ENCODE assay signal across 13 cellular contexts in the genomic region with DNA sequence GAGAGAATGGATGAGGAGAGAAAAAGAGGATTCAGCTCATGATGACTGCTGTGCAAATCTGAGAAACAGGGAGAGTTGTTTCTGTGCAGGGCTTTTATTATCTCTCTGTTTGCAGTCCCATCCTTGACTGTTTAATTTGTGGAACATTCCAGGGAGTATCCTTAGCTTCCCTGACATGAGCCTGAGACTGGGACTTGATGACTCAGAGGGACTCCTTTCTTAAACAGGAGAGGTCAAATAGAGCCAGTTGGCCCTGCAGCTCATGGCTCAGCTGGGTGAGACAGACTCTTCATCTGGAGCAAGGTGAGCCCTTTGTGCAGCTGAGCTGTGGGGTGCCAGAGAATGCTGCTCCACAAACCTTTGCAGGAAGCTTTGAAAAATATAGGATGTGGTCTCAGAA. TPM values are rescaled to one million over a fixed set of nuclear protein-coding genes. Genes with fewer than 3 reads are reported as not detected.
A peak's percentile ranks its signal among the peaks of the same experiment; 100 is the strongest.
DNase-seq lines count a peak whose midpoint lies in the region; ATAC-seq and TF ChIP-seq lines count a peak whose summit lies in the region.
"Had no signal": no experiment of that assay in that cellular context is flagged by ENCODE, and none has a peak within 500 bp of the region (broad histone marks: within the 10 kb centered on the region; RNA-seq: fewer than 3 reads in every experiment).

No MANE protein-coding gene starts in this region.

- H3K4me3 ChIP-seq in choroid plexus epithelial cell (ENCODE audit: low read depth, low read length) = no peak overlapping the region
- H3K4me3 ChIP-seq: thoracic aorta had no signal

- TF ChIP-seq CTCF in choroid plexus epithelial cell (conservative IDR thresholded peaks at IDR 0.05; ENCODE audit: low read depth, low read length) = no peak

- peak; percentile 72 for DNase-seq in EL
- DNase-seq in NCI-H1930 (lab: John Stamatoyannopoulos, UW) = peak; percentile 16 to 31
- peak; percentile 48 for DNase-seq in choroid plexus epithelial cell (ENCODE audit: low read depth)
- peak; percentile 80 for DNase-seq in myocyte (ENCODE audit: low read depth)
- DNase-seq in SKM-1 treated with dmso at 0.1 percent for 144 hours (lab: John Stamatoyannopoulos, UW; ENCODE audit: unreplicated experiment) = no peak
- no peak for DNase-seq in foreskin melanocyte
- DNase-seq: CD8-positive, alpha-beta T cell; NCI-H1105; occipital lobe; OCI-M1 had no signal

- ATAC-seq in GM21737 (IDR thresholded peaks at IDR 0.05; ENCODE audit: unreplicated experiment) (no peak), GM21786 (IDR thresholded peaks at IDR 0.05; ENCODE audit: unreplicated experiment) (no peak)
- ATAC-seq: CD8-positive, alpha-beta T cell had no signal

RNA-seq across cellular contexts. Expression of gene ARHGAP24, which starts 14.3 kb away (rescaled TPM):
- 58.1 and 62.4 TPM in 2 replicates for total RNA-seq in myocyte
- polyA plus RNA-seq in myocyte (2012) = 19.4 TPM

Comparison
In these comparisons a context has a peak if more than half of its experiments do, and no peak if none do; other contexts are left out.
1. DNase-seq: peak in EL (single experiment), NCI-H1930 (2 of 2), choroid plexus epithelial cell (single experiment) and myocyte (single experiment); none in SKM-1 treated with dmso at 0.1 percent for 144 hours (single experiment) and foreskin melanocyte (single experiment).